1 cellular context compared by ENCODE assay signal in genomic region chr16:3348547-3349167, GRCh38.
TF ChIP-seq lines count a peak whose summit lies in the region.

No MANE protein-coding gene starts in this region.

TF ChIP-seq in K562, 482 proteins besides CTCF, POLR2A, EP300 and RAD21 (continued from another document and continues in another):
- peak; percentile 42 to 80; a peak in 1 of 4 replicates for TF ChIP-seq ZNF318 (IDR thresholded peaks at IDR 0.05; ENCODE audit: borderline replicate concordance in 1 of 2, low read depth in 1 of 2)
- TF ChIP-seq, protein P1, sequence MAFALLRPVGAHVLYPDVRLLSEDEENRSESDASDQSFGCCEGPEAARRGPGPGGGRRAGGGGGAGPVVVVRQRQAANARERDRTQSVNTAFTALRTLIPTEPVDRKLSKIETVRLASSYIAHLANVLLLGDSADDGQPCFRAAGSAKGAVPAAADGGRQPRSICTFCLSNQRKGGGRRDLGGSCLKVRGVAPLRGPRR (CRISPR knock-in tag; IDR thresholded peaks at IDR 0.05): no peak
- TF ChIP-seq NR2F6 (CRISPR knock-in tag; IDR thresholded peaks at IDR 0.05): no peak
- TF ChIP-seq, protein P2, sequence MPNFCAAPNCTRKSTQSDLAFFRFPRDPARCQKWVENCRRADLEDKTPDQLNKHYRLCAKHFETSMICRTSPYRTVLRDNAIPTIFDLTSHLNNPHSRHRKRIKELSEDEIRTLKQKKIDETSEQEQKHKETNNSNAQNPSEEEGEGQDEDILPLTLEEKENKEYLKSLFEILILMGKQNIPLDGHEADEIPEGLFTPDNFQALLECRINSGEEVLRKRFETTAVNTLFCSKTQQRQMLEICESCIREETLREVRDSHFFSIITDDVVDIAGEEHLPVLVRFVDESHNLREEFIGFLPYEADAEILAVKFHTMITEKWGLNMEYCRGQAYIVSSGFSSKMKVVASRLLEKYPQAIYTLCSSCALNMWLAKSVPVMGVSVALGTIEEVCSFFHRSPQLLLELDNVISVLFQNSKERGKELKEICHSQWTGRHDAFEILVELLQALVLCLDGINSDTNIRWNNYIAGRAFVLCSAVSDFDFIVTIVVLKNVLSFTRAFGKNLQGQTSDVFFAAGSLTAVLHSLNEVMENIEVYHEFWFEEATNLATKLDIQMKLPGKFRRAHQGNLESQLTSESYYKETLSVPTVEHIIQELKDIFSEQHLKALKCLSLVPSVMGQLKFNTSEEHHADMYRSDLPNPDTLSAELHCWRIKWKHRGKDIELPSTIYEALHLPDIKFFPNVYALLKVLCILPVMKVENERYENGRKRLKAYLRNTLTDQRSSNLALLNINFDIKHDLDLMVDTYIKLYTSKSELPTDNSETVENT (CRISPR knock-in tag; IDR thresholded peaks at IDR 0.05): no peak
- TF ChIP-seq NR0B1 (IDR thresholded peaks at IDR 0.05; ENCODE audit: partially characterized antibody): no peak
- TF ChIP-seq HDAC6 (IDR thresholded peaks at IDR 0.05; ENCODE audit: low read depth, low read length): no peak
- peak; percentile 96 for TF ChIP-seq TCF3 (CRISPR knock-in tag; IDR thresholded peaks at IDR 0.05)
- no peak for TF ChIP-seq PTBP1 (IDR thresholded peaks at IDR 0.05; ENCODE audit: low read depth, low read length)
- TF ChIP-seq JUN (IDR thresholded peaks at IDR 0.05; ENCODE audit: borderline replicate concordance, low read depth, low read length): peak; percentile 18; the same call in 1 of the 2 replicates
- no peak for TF ChIP-seq JUN (CRISPR knock-in tag; IDR thresholded peaks at IDR 0.05; ENCODE audit: borderline replicate concordance)
- no peak for TF ChIP-seq ATF4 (CRISPR knock-in tag; IDR thresholded peaks at IDR 0.05)
- TF ChIP-seq PYGO2 (tag; IDR thresholded peaks at IDR 0.05): no peak
- no peak for TF ChIP-seq TEAD1 (CRISPR knock-in tag; IDR thresholded peaks at IDR 0.05)
- no peak for TF ChIP-seq SMC3 (conservative IDR thresholded peaks at IDR 0.05; ENCODE audit: insufficient read depth, low read depth, low read length)
- no peak for TF ChIP-seq CBX1 (IDR thresholded peaks at IDR 0.05; ENCODE audit: low read depth)
- peak; percentile 83 to 90 for TF ChIP-seq TRIM24 (IDR thresholded peaks at IDR 0.05)
- no peak for TF ChIP-seq ARID2 (IDR thresholded peaks at IDR 0.05)
- no peak for TF ChIP-seq STAG1 (CRISPR knock-in tag; IDR thresholded peaks at IDR 0.05; ENCODE audit: borderline replicate concordance)
- no peak for TF ChIP-seq ZNF668 (CRISPR knock-in tag; IDR thresholded peaks at IDR 0.05)
- no peak for TF ChIP-seq ZSCAN29 (IDR thresholded peaks at IDR 0.05)
- no peak for TF ChIP-seq ZNF282 (CRISPR knock-in tag; IDR thresholded peaks at IDR 0.05)
- TF ChIP-seq ZNF354B (CRISPR knock-in tag; IDR thresholded peaks at IDR 0.05): no peak
- peak; percentile 36 to 54 for TF ChIP-seq NCOA2 (IDR thresholded peaks at IDR 0.05; ENCODE audit: partially characterized antibody in 2 of 2)
- peak in 1 of 2 experiments; percentile 57; a peak in 2 of 4 replicates for TF ChIP-seq FOXK2 (conservative IDR thresholded peaks at IDR 0.05 in 1 of 2, IDR thresholded peaks at IDR 0.05 in 1 of 2; ENCODE audit: low read depth in 2 of 2)
- TF ChIP-seq ZNF79 (CRISPR knock-in tag; IDR thresholded peaks at IDR 0.05; ENCODE audit: low read depth): no peak
- no peak for TF ChIP-seq ZNF695 (CRISPR knock-in tag; IDR thresholded peaks at IDR 0.05)
- no peak for TF ChIP-seq CCNT2 (IDR thresholded peaks at IDR 0.05; ENCODE audit: borderline replicate concordance, extremely low read depth, insufficient read length, low read depth, low read length)
- TF ChIP-seq, protein P3, sequence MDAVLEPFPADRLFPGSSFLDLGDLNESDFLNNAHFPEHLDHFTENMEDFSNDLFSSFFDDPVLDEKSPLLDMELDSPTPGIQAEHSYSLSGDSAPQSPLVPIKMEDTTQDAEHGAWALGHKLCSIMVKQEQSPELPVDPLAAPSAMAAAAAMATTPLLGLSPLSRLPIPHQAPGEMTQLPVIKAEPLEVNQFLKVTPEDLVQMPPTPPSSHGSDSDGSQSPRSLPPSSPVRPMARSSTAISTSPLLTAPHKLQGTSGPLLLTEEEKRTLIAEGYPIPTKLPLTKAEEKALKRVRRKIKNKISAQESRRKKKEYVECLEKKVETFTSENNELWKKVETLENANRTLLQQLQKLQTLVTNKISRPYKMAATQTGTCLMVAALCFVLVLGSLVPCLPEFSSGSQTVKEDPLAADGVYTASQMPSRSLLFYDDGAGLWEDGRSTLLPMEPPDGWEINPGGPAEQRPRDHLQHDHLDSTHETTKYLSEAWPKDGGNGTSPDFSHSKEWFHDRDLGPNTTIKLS (IDR thresholded peaks at IDR 0.05; ENCODE audit: borderline replicate concordance, low read depth): peak; percentile 48
- TF ChIP-seq ZNF830 (CRISPR knock-in tag; IDR thresholded peaks at IDR 0.05): no peak
- TF ChIP-seq HDAC3 (IDR thresholded peaks at IDR 0.05; ENCODE audit: borderline replicate concordance, partially characterized antibody): peak; percentile 96
- no peak for TF ChIP-seq ETS2 (tag; IDR thresholded peaks at IDR 0.05; ENCODE audit: borderline replicate concordance, poor library complexity, severe bottlenecking)
- TF ChIP-seq CEBPB (tag; IDR thresholded peaks at IDR 0.05): no peak
- TF ChIP-seq ZC3H8 (IDR thresholded peaks at IDR 0.05): no peak
- TF ChIP-seq U2AF1 (optimal IDR thresholded peaks at IDR 0.05; ENCODE audit: low read depth, low read length): no peak
- no peak for TF ChIP-seq E2F4 (CRISPR knock-in tag; IDR thresholded peaks at IDR 0.05; ENCODE audit: low read depth)
- TF ChIP-seq PCBP1 (IDR thresholded peaks at IDR 0.05; ENCODE audit: low read depth, low read length, poor library complexity, severe bottlenecking): no peak
- TF ChIP-seq ZNF165 (CRISPR knock-in tag; IDR thresholded peaks at IDR 0.05; ENCODE audit: borderline replicate concordance): no peak
- TF ChIP-seq MTA2 (IDR thresholded peaks at IDR 0.05; ENCODE audit: low read depth): peak; percentile 87
- no peak for TF ChIP-seq MIER1 (IDR thresholded peaks at IDR 0.05; ENCODE audit: low read depth)
- TF ChIP-seq NFXL1 (CRISPR knock-in tag; IDR thresholded peaks at IDR 0.05): no peak
- TF ChIP-seq, protein P4, sequence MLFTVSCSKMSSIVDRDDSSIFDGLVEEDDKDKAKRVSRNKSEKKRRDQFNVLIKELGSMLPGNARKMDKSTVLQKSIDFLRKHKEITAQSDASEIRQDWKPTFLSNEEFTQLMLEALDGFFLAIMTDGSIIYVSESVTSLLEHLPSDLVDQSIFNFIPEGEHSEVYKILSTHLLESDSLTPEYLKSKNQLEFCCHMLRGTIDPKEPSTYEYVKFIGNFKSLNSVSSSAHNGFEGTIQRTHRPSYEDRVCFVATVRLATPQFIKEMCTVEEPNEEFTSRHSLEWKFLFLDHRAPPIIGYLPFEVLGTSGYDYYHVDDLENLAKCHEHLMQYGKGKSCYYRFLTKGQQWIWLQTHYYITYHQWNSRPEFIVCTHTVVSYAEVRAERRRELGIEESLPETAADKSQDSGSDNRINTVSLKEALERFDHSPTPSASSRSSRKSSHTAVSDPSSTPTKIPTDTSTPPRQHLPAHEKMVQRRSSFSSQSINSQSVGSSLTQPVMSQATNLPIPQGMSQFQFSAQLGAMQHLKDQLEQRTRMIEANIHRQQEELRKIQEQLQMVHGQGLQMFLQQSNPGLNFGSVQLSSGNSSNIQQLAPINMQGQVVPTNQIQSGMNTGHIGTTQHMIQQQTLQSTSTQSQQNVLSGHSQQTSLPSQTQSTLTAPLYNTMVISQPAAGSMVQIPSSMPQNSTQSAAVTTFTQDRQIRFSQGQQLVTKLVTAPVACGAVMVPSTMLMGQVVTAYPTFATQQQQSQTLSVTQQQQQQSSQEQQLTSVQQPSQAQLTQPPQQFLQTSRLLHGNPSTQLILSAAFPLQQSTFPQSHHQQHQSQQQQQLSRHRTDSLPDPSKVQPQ (CRISPR knock-in tag; IDR thresholded peaks at IDR 0.05; ENCODE audit: borderline replicate concordance): no peak
- peak; percentile 99 for TF ChIP-seq KDM1A (IDR thresholded peaks at IDR 0.05)
- peak; percentile 84; the same call in 1 of the 2 replicates for TF ChIP-seq ZNF395 (CRISPR knock-in tag; IDR thresholded peaks at IDR 0.05)
- TF ChIP-seq ZC3H4 (CRISPR knock-in tag; IDR thresholded peaks at IDR 0.05; ENCODE audit: borderline replicate concordance): no peak
- peak; percentile 90 for TF ChIP-seq DPF2 (IDR thresholded peaks at IDR 0.05)
